ENCODE assay signal across 21 cellular contexts in the genomic region with DNA sequence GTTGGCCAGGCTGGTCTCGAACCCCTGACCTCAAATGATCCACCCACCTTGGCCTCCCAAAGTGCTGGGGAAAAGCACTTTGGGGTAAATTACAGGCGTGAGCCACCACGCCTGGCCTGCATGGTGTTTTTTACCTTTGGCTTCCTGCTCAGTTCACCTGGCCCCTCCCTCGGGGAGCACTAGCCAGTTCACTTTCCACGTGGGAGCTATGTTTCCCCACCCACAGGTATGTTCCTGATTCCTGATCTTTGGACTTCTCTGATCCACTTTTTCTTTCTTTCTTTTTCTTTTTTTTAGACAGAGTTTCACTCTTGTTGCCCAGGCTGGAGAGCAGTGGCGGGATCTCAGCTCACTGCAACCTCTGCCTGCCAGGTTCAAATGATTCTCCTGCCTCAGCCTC. TPM values are rescaled to one million over a fixed set of nuclear protein-coding genes. Genes with fewer than 3 reads are reported as not detected.
DNase-seq lines count a peak whose midpoint lies in the region; ATAC-seq and TF ChIP-seq lines count a peak whose summit lies in the region.
"Had no signal": no experiment of that assay in that cellular context is flagged by ENCODE, and none has a peak within 500 bp of the region (broad histone marks: within the 10 kb centered on the region; RNA-seq: fewer than 3 reads in every experiment).

No MANE protein-coding gene starts in this region.

- no peaks in the 10 kb centered on the region for H3K27me3 Mint-ChIP-seq in nephron progenitor cell (ENCODE audit: low read depth, poor library complexity)

- H3K9ac ChIP-seq in colonic mucosa (ENCODE audit: low read depth in 2 of 2, low read length in 2 of 2) = no peak overlapping the region
- H3K9ac ChIP-seq in liver (ENCODE audit: low read depth in 1 of 2, low read length in 2 of 2) = no peak overlapping the region
- H3K9ac ChIP-seq: BLaER1 treated with 17β-estradiol and CSF1 and Interleukin-3, amounts not matched to agents 10 nM and 100 nM had no signal

- H3K4me3 Mint-ChIP-seq in nephron progenitor cell = no peak overlapping the region
- H3K4me3 Mint-ChIP-seq: CD4-positive, alpha-beta T cell had no signal

- H3K27me3 ChIP-seq in colonic mucosa (no peaks in the 10 kb centered on the region), liver (ENCODE audit: control insufficient read depth in 4 of 4, insufficient read depth in 4 of 4, low read length in 3 of 4) (no peaks in the 10 kb centered on the region), transverse colon (no peaks in the 10 kb centered on the region)
- H3K27me3 ChIP-seq: BLaER1 treated with 17β-estradiol and CSF1 and Interleukin-3, amounts not matched to agents 10 nM and 100 nM had no signal

- H3K4me3 ChIP-seq in colonic mucosa (no peak overlapping the region), liver (ENCODE audit: low read depth in 1 of 3, low read length in 3 of 3) (no peak overlapping the region), transverse colon (no peak overlapping the region)
- H3K4me3 ChIP-seq: A549; BLaER1 treated with 17β-estradiol and CSF1 and Interleukin-3, amounts not matched to agents 10 nM and 100 nM; HAP-1 had no signal

- DNase-seq in colonic mucosa (peak; percentile 82), nephron progenitor cell (no peak), transverse colon (peak; percentile 80), DMS 273 (lab: John Stamatoyannopoulos, UW; ENCODE audit: unreplicated experiment) (no peak)
- DNase-seq: AML-193; CD4-positive, alpha-beta T cell; GOT3; NCI-H1092; NCI-H1417 treated with DMSO at 0.1 percent for 48 hours; NCI-H1694 treated with DMSO at 0.1 percent for 48 hours; NCI-H2081; NCI-H2227 treated with DMSO at 0.1 percent for 48 hours; NCI-H526 treated with DMSO at 0.1 percent for 48 hours; SHP77 had no signal

- H3K4me1 ChIP-seq in colonic mucosa (no peaks in the 10 kb centered on the region), liver (ENCODE audit: control insufficient read depth in 4 of 4, insufficient read depth in 4 of 4, low read length in 3 of 4) (peaks cover 0 to 2% (median 0%) of the 10 kb centered on the region in 4 donors), transverse colon (peaks cover 3 to 27% (median 11%) of the 10 kb centered on the region in 4 donors)

- in situ Hi-C loops in transverse colon (cut with MboI; ENCODE audit: low pct_ligation_motif_present in 1 of 4, low pct_unique_long_range_greater_than_20kb in 1 of 4, low sequenced_read_pairs in 3 of 4) = no loop called here

- 31% methylated on average over 6 of the region's 6 CpGs for WGBS in liver
- WGBS in transverse colon (ENCODE audit: low coverage in 1 of 2), 2 donors = 57 to 64% methylated on average over 1 to 6 of the region's 6 CpGs

- no peak for TF ChIP-seq EP300 in transverse colon (IDR thresholded peaks at IDR 0.05; ENCODE audit: low read depth)

- peak overlapping the region; percentile 87 for H3K27ac Mint-ChIP-seq in nephron progenitor cell
- H3K27ac Mint-ChIP-seq: CD4-positive, alpha-beta T cell had no signal

- H3K4me1 Mint-ChIP-seq in nephron progenitor cell = peaks cover 28% of the 10 kb centered on the region

- no peak for TF ChIP-seq CTCF in colonic mucosa (IDR thresholded peaks at IDR 0.05)
- TF ChIP-seq CTCF in liver (IDR thresholded peaks at IDR 0.05; ENCODE audit: low read depth, low read length, missing input control) = no peak
- TF ChIP-seq CTCF in nephron progenitor cell (IDR thresholded peaks at IDR 0.05) = no peak
- TF ChIP-seq CTCF in transverse colon (IDR thresholded peaks at IDR 0.05) = no peak

- H3K36me3 ChIP-seq in colonic mucosa = no peaks in the 10 kb centered on the region
- H3K36me3 ChIP-seq in liver (ENCODE audit: control insufficient read depth in 4 of 4, insufficient read depth in 3 of 4, low read depth in 1 of 4, low read length in 3 of 4) = no peaks in the 10 kb centered on the region
- no peaks in the 10 kb centered on the region for H3K36me3 ChIP-seq in transverse colon

- no peak for TF ChIP-seq POLR2A in transverse colon (IDR thresholded peaks at IDR 0.05)

- TF ChIP-seq RAD21 in liver (IDR thresholded peaks at IDR 0.05) = peak; percentile 25 to 47

- intact Hi-C loops in colonic mucosa (cut with DNase I) (no loop called here), transverse colon (cut with DNase I; ENCODE audit: low total_unique reads) (no loop called here)

- ATAC-seq in HG03460 (IDR thresholded peaks at IDR 0.05; ENCODE audit: unreplicated experiment) (no peak), GM19023 (IDR thresholded peaks at IDR 0.05; ENCODE audit: unreplicated experiment) (no peak)
- ATAC-seq: A549 had no signal

- peaks cover 93% of the 10 kb centered on the region for H3K36me3 Mint-ChIP-seq in nephron progenitor cell (ENCODE audit: low read depth)

- peaks cover 7% of the 10 kb centered on the region for H3K9me3 Mint-ChIP-seq in nephron progenitor cell
- H3K9me3 Mint-ChIP-seq: CD4-positive, alpha-beta T cell had no signal

- H3K27ac ChIP-seq in colonic mucosa (peak overlapping the region; percentile 55), liver (ENCODE audit: low read depth in 1 of 2, low read length in 2 of 2) (peak overlapping the region; percentile 58 to 84), transverse colon (peak overlapping the region; percentile 63 to 76 (median 72))
- H3K27ac ChIP-seq: A549; BLaER1 treated with 17β-estradiol and CSF1 and Interleukin-3, amounts not matched to agents 10 nM and 100 nM; RWPE1 had no signal

- H3K9me3 ChIP-seq in colonic mucosa (no peaks in the 10 kb centered on the region), liver (ENCODE audit: control insufficient read depth in 4 of 4, low read length in 3 of 4) (no peaks in the 10 kb centered on the region), transverse colon (no peaks in the 10 kb centered on the region)
- H3K9me3 ChIP-seq: A549, HAP-1 had no signal

TF ChIP-seq in liver, 16 proteins besides CTCF, POLR2A, EP300 and RAD21 (continues in another document):
- no peak for TF ChIP-seq TAF1 (conservative IDR thresholded peaks at IDR 0.05)
- peak; percentile 60 for TF ChIP-seq HNF4G (IDR thresholded peaks at IDR 0.05)
- TF ChIP-seq EGR1 (IDR thresholded peaks at IDR 0.05; ENCODE audit: low read depth in 2 of 2) = peak in 1 of 2 donors; percentile 79
- TF ChIP-seq SP1 (IDR thresholded peaks at IDR 0.05) = peak; percentile 87
- peak in 1 of 2 donors; percentile 50 for TF ChIP-seq GABPA (IDR thresholded peaks at IDR 0.05 in 1 of 2, conservative IDR thresholded peaks at IDR 0.05 in 1 of 2)
- TF ChIP-seq FOXA2 (IDR thresholded peaks at IDR 0.05) = peak; percentile 10
- peak; percentile 49 for TF ChIP-seq YY1 (IDR thresholded peaks at IDR 0.05)
- no peak for TF ChIP-seq NR2F2 (IDR thresholded peaks at IDR 0.05)
- TF ChIP-seq, protein P1, sequence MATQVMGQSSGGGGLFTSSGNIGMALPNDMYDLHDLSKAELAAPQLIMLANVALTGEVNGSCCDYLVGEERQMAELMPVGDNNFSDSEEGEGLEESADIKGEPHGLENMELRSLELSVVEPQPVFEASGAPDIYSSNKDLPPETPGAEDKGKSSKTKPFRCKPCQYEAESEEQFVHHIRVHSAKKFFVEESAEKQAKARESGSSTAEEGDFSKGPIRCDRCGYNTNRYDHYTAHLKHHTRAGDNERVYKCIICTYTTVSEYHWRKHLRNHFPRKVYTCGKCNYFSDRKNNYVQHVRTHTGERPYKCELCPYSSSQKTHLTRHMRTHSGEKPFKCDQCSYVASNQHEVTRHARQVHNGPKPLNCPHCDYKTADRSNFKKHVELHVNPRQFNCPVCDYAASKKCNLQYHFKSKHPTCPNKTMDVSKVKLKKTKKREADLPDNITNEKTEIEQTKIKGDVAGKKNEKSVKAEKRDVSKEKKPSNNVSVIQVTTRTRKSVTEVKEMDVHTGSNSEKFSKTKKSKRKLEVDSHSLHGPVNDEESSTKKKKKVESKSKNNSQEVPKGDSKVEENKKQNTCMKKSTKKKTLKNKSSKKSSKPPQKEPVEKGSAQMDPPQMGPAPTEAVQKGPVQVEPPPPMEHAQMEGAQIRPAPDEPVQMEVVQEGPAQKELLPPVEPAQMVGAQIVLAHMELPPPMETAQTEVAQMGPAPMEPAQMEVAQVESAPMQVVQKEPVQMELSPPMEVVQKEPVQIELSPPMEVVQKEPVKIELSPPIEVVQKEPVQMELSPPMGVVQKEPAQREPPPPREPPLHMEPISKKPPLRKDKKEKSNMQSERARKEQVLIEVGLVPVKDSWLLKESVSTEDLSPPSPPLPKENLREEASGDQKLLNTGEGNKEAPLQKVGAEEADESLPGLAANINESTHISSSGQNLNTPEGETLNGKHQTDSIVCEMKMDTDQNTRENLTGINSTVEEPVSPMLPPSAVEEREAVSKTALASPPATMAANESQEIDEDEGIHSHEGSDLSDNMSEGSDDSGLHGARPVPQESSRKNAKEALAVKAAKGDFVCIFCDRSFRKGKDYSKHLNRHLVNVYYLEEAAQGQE (IDR thresholded peaks at IDR 0.05) = peak; percentile 63
- peak; percentile 48 for TF ChIP-seq FOXA1 (IDR thresholded peaks at IDR 0.05)
- TF ChIP-seq HNF4A (conservative IDR thresholded peaks at IDR 0.05) = peak; percentile 86 to 93
- no peak for TF ChIP-seq JUND (IDR thresholded peaks at IDR 0.05)
- peak; percentile 77 to 88 for TF ChIP-seq RXRA (IDR thresholded peaks at IDR 0.05)
- peak; percentile 39 for TF ChIP-seq ZBTB33 (IDR thresholded peaks at IDR 0.05)
- TF ChIP-seq MAX (IDR thresholded peaks at IDR 0.05) = peak; percentile 77

RNA-seq across cellular contexts. Expression of gene DAB2IP, which starts 15.8 kb away (rescaled TPM):
- total RNA-seq in colonic mucosa (100 to 1,000 TPM; 126 to 130 TPM), liver (10 to 100 TPM in 1 of 2 donors, 1 to 10 TPM in 1; 3.1 to 13.1 TPM), transverse colon (100 to 1,000 TPM in 1 of 4 donors, 10 to 100 TPM in 3; 84.2 to 159 (median 90.7) TPM)
- polyA plus RNA-seq in liver = 1 to 10 TPM; 2.3 to 7.8 TPM

Comparison
In these comparisons a context has a peak if more than half of its experiments do, and no peak if none do; other contexts are left out.
1. DNase-seq: peak in colonic mucosa (single experiment) and transverse colon (single experiment); none in nephron progenitor cell (single experiment) and DMS 273 (single experiment).
2. RNA of gene DAB2IP, which starts 15.8 kb away (total RNA-seq): 126 to 130 TPM in colonic mucosa and 84.2 to 159 TPM in transverse colon; 3.1 to 13.1 TPM in liver; every median in the first group is over 4 times any median in the second.
3. Peak in every context shown above with its lines, with median percentiles within 50 percentile points of each other: H3K27ac ChIP-seq.